Comparison of ENCODE assay signal across 1 cellular context in genomic region chr11:130002846-130003716, GRCh38.
TF ChIP-seq lines count a peak whose summit lies in the region.

No MANE protein-coding gene starts in this region.

TF ChIP-seq in K562, 482 proteins besides CTCF, POLR2A, EP300 and RAD21 (continued from another document and continues in another):
- no peak for TF ChIP-seq ARID3B (CRISPR knock-in tag; IDR thresholded peaks at IDR 0.05; ENCODE audit: borderline replicate concordance)
- no peak for TF ChIP-seq NFIC (IDR thresholded peaks at IDR 0.05)
- TF ChIP-seq POLR3G (IDR thresholded peaks at IDR 0.05; ENCODE audit: extremely low read depth, insufficient read length, insufficient replicate concordance), result no peak
- no peak for TF ChIP-seq BDP1 (IDR thresholded peaks at IDR 0.05; ENCODE audit: insufficient read depth, insufficient read length)
- TF ChIP-seq, protein P1, sequence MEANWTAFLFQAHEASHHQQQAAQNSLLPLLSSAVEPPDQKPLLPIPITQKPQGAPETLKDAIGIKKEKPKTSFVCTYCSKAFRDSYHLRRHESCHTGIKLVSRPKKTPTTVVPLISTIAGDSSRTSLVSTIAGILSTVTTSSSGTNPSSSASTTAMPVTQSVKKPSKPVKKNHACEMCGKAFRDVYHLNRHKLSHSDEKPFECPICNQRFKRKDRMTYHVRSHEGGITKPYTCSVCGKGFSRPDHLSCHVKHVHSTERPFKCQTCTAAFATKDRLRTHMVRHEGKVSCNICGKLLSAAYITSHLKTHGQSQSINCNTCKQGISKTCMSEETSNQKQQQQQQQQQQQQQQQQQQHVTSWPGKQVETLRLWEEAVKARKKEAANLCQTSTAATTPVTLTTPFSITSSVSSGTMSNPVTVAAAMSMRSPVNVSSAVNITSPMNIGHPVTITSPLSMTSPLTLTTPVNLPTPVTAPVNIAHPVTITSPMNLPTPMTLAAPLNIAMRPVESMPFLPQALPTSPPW (CRISPR knock-in tag; IDR thresholded peaks at IDR 0.05), result no peak; the same call in 1 of the 2 replicates
- TF ChIP-seq ZFX (CRISPR knock-in tag; IDR thresholded peaks at IDR 0.05), result peak; percentile 88
- TF ChIP-seq SRF (CRISPR knock-in tag; IDR thresholded peaks at IDR 0.05), result no peak
- no peak for TF ChIP-seq NCOA1 (IDR thresholded peaks at IDR 0.05; ENCODE audit: low read depth)
- TF ChIP-seq KAT8 (IDR thresholded peaks at IDR 0.05; ENCODE audit: low read depth), result no peak
- TF ChIP-seq TOE1 (IDR thresholded peaks at IDR 0.05; ENCODE audit: borderline replicate concordance), result no peak
- no peak for TF ChIP-seq TOE1 (CRISPR knock-in tag; IDR thresholded peaks at IDR 0.05; ENCODE audit: borderline replicate concordance, low read depth)
- TF ChIP-seq MTA1 (IDR thresholded peaks at IDR 0.05; ENCODE audit: borderline replicate concordance), result 0 out of 2 replicates have a peak, but pooled peaks have one; percentile 30
- TF ChIP-seq KDM2B (CRISPR knock-in tag; IDR thresholded peaks at IDR 0.05), result no peak
- no peak for TF ChIP-seq NCOA4 (IDR thresholded peaks at IDR 0.05; ENCODE audit: partially characterized antibody)
- peak; percentile 97 for TF ChIP-seq L3MBTL2 (IDR thresholded peaks at IDR 0.05)
- TF ChIP-seq, protein P2, sequence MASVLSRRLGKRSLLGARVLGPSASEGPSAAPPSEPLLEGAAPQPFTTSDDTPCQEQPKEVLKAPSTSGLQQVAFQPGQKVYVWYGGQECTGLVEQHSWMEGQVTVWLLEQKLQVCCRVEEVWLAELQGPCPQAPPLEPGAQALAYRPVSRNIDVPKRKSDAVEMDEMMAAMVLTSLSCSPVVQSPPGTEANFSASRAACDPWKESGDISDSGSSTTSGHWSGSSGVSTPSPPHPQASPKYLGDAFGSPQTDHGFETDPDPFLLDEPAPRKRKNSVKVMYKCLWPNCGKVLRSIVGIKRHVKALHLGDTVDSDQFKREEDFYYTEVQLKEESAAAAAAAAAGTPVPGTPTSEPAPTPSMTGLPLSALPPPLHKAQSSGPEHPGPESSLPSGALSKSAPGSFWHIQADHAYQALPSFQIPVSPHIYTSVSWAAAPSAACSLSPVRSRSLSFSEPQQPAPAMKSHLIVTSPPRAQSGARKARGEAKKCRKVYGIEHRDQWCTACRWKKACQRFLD (CRISPR knock-in tag; IDR thresholded peaks at IDR 0.05), result peak; percentile 92
- TF ChIP-seq FOS (IDR thresholded peaks at IDR 0.05; ENCODE audit: extremely low read depth, insufficient read length), result peak; percentile 76
- peak; percentile 74 for TF ChIP-seq CEBPB (tag; IDR thresholded peaks at IDR 0.05)
- TF ChIP-seq STAG1 (CRISPR knock-in tag; IDR thresholded peaks at IDR 0.05; ENCODE audit: borderline replicate concordance), result no peak
- peak; percentile 47 for TF ChIP-seq DACH1 (IDR thresholded peaks at IDR 0.05; ENCODE audit: partially characterized antibody)
- TF ChIP-seq, protein P3, sequence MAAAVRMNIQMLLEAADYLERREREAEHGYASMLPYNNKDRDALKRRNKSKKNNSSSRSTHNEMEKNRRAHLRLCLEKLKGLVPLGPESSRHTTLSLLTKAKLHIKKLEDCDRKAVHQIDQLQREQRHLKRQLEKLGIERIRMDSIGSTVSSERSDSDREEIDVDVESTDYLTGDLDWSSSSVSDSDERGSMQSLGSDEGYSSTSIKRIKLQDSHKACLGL (CRISPR knock-in tag; IDR thresholded peaks at IDR 0.05; ENCODE audit: borderline replicate concordance, poor library complexity, severe bottlenecking), result no peak
- no peak for TF ChIP-seq ZNF347 (CRISPR knock-in tag; IDR thresholded peaks at IDR 0.05; ENCODE audit: low read depth)
- TF ChIP-seq JUN (IDR thresholded peaks at IDR 0.05; ENCODE audit: borderline replicate concordance, low read depth, low read length), result peak; percentile 73
- TF ChIP-seq JUN (CRISPR knock-in tag; IDR thresholded peaks at IDR 0.05; ENCODE audit: borderline replicate concordance), result no peak
- no peak for TF ChIP-seq ZNF696 (CRISPR knock-in tag; conservative IDR thresholded peaks at IDR 0.05)
- no peak for TF ChIP-seq XRCC4 (IDR thresholded peaks at IDR 0.05; ENCODE audit: extremely low read depth, insufficient read depth, insufficient read length)
- TF ChIP-seq LEF1 (IDR thresholded peaks at IDR 0.05), result peak; percentile 22; the same call in 1 of the 2 replicates
- TF ChIP-seq LCOR (CRISPR knock-in tag; IDR thresholded peaks at IDR 0.05), result no peak
- peak; percentile 83 for TF ChIP-seq NFYB (IDR thresholded peaks at IDR 0.05; ENCODE audit: extremely low read depth, insufficient read length)
- no peak for TF ChIP-seq ZNF134 (CRISPR knock-in tag; conservative IDR thresholded peaks at IDR 0.05)
- TF ChIP-seq, protein P4, sequence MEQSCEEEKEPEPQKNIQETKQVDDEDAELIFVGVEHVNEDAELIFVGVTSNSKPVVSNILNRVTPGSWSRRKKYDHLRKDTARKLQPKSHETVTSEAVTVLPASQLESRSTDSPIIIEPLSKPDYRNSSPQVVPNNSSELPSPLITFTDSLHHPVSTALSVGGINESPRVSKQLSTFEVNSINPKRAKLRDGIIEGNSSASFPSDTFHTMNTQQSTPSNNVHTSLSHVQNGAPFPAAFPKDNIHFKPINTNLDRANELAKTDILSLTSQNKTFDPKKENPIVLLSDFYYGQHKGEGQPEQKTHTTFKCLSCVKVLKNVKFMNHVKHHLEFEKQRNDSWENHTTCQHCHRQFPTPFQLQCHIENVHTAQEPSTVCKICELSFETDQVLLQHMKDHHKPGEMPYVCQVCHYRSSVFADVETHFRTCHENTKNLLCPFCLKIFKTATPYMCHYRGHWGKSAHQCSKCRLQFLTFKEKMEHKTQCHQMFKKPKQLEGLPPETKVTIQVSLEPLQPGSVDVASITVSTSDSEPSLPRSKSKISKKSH (CRISPR knock-in tag; IDR thresholded peaks at IDR 0.05), result no peak
- TF ChIP-seq STAT6 (CRISPR knock-in tag; IDR thresholded peaks at IDR 0.05), result no peak
- no peak for TF ChIP-seq ZNF699 (CRISPR knock-in tag; IDR thresholded peaks at IDR 0.05; ENCODE audit: insufficient replicate concordance)
- TF ChIP-seq, protein P5, sequence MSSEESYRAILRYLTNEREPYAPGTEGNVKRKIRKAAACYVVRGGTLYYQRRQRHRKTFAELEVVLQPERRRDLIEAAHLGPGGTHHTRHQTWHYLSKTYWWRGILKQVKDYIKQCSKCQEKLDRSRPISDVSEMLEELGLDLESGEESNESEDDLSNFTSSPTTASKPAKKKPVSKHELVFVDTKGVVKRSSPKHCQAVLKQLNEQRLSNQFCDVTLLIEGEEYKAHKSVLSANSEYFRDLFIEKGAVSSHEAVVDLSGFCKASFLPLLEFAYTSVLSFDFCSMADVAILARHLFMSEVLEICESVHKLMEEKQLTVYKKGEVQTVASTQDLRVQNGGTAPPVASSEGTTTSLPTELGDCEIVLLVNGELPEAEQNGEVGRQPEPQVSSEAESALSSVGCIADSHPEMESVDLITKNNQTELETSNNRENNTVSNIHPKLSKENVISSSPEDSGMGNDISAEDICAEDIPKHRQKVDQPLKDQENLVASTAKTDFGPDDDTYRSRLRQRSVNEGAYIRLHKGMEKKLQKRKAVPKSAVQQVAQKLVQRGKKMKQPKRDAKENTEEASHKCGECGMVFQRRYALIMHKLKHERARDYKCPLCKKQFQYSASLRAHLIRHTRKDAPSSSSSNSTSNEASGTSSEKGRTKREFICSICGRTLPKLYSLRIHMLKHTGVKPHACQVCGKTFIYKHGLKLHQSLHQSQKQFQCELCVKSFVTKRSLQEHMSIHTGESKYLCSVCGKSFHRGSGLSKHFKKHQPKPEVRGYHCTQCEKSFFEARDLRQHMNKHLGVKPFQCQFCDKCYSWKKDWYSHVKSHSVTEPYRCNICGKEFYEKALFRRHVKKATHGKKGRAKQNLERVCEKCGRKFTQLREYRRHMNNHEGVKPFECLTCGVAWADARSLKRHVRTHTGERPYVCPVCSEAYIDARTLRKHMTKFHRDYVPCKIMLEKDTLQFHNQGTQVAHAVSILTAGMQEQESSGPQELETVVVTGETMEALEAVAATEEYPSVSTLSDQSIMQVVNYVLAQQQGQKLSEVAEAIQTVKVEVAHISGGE (CRISPR knock-in tag; IDR thresholded peaks at IDR 0.05), result no peak
- TF ChIP-seq TRIM28 (IDR thresholded peaks at IDR 0.05), result 0 out of 2 replicates have a peak, but pooled peaks have one; percentile 20
- TF ChIP-seq RBM15 (IDR thresholded peaks at IDR 0.05; ENCODE audit: insufficient read depth, low read length), result no peak
- no peak for TF ChIP-seq HNRNPH1 (optimal IDR thresholded peaks at IDR 0.05; ENCODE audit: low read depth, low read length)
- TF ChIP-seq RBM25 (IDR thresholded peaks at IDR 0.05; ENCODE audit: low read depth, low read length, severe bottlenecking), result peak; percentile 73
- no peak for TF ChIP-seq HMG20A (CRISPR knock-in tag; conservative IDR thresholded peaks at IDR 0.05)
- no peak for TF ChIP-seq ZNF282 (CRISPR knock-in tag; IDR thresholded peaks at IDR 0.05)
- TF ChIP-seq IRF9 (tag; IDR thresholded peaks at IDR 0.05), result no peak
- TF ChIP-seq ADNP (tag; IDR thresholded peaks at IDR 0.05), result no peak
- TF ChIP-seq ZC3H8 (IDR thresholded peaks at IDR 0.05), result no peak
- TF ChIP-seq ARID2 (IDR thresholded peaks at IDR 0.05), result no peak
- TF ChIP-seq COPS2 (conservative IDR thresholded peaks at IDR 0.05), result no peak
- TF ChIP-seq KLF16 (IDR thresholded peaks at IDR 0.05), result no peak
- TF ChIP-seq ZNF766 (CRISPR knock-in tag; conservative IDR thresholded peaks at IDR 0.05), result no peak
- TF ChIP-seq CUX1 (CRISPR knock-in tag; IDR thresholded peaks at IDR 0.05), result no peak
- peak; percentile 23; the same call in 1 of the 2 replicates for TF ChIP-seq NBN (IDR thresholded peaks at IDR 0.05; ENCODE audit: low read depth)
